14 cellular contexts compared by ENCODE assay signal in genomic region chr2:37378411-37378810, GRCh38. TPM values are rescaled to one million over a fixed set of nuclear protein-coding genes. Genes with fewer than 3 reads are reported as not detected.
DNase-seq lines count a peak whose midpoint lies in the region; ATAC-seq and TF ChIP-seq lines count a peak whose summit lies in the region.
"Had no signal": no experiment of that assay in that cellular context is flagged by ENCODE, and none has a peak within 500 bp of the region (broad histone marks: within the 10 kb centered on the region; RNA-seq: fewer than 3 reads in every experiment).

No MANE protein-coding gene starts in this region.

- POLR2A ChIA-PET in OCI-LY7 (lab: Charles Lee) = interaction anchor here (1.3 to 9.5 kb wide), 8 partner anchors 10 to 71 kb away, joined by 5 to 209 read pairs (median 151); partner anchors contain the start of gene PRKD3

- TF ChIP-seq POLR2A in esophagus muscularis mucosa (IDR thresholded peaks at IDR 0.05; ENCODE audit: low read depth) = no peak
- TF ChIP-seq POLR2A in spleen (IDR thresholded peaks at IDR 0.05) = no peak

- peaks cover 92% of the 10 kb centered on the region for H3K4me1 ChIP-seq in OCI-LY7 (ENCODE audit: insufficient read depth, low read length, poor library complexity, severe bottlenecking)
- peaks cover 0 to 23% (median 14%) of the 10 kb centered on the region in 4 donors for H3K4me1 ChIP-seq in esophagus muscularis mucosa
- peaks cover 0 to 42% (median 24%) of the 10 kb centered on the region in 6 donors for H3K4me1 ChIP-seq in spleen

- no peak for TF ChIP-seq CTCF in OCI-LY7 (conservative IDR thresholded peaks at IDR 0.05; ENCODE audit: low read length)
- TF ChIP-seq CTCF in esophagus muscularis mucosa (IDR thresholded peaks at IDR 0.05) = no peak
- no peak for TF ChIP-seq CTCF in spleen (IDR thresholded peaks at IDR 0.05 in 8 of 11, conservative IDR thresholded peaks at IDR 0.05 in 3 of 11)

- intact Hi-C loops in OCI-LY7 (cut with micrococcal nuclease; ENCODE audit: unreplicated experiment) (loop anchor here (10.0 kb wide), 1 partner anchor 294 kb away; the partner anchor contains the start of genes GPATCH11 and HEATR5B), esophagus muscularis mucosa (cut with DNase I) (no loop called here), spleen (cut with DNase I; ENCODE audit: low total_unique reads) (no loop called here)

- peak; percentile 74 for DNase-seq in GM04503 (ENCODE audit: low read depth)
- no peak for DNase-seq in OCI-LY7 (ENCODE audit: low spot score)
- DNase-seq in esophagus muscularis mucosa (ENCODE audit: extremely low spot score) = peak; percentile 72
- DNase-seq in renal cortical epithelial cell (ENCODE audit: low read depth) = peak; percentile 77
- no peak for DNase-seq in spleen
- DNase-seq in DMS114 treated with DMSO at 0.1 percent for 48 hours (lab: John Stamatoyannopoulos, UW; ENCODE audit: unreplicated experiment) = no peak
- no peak for DNase-seq in UCSD-AML1 (lab: John Stamatoyannopoulos, UW; ENCODE audit: unreplicated experiment)
- DNase-seq: activated T-cell treated with anti-CD3 and anti-CD28 coated beads, Interleukin-2, amount 50 U/mL, for 4 hours; glutamatergic neuron; NCI-H187; Peyer's patch had no signal

- H4K20me1 ChIP-seq in OCI-LY7 (ENCODE audit: insufficient read depth, low read length) = no peaks in the 10 kb centered on the region

- no peaks in the 10 kb centered on the region for H3K9me2 ChIP-seq in OCI-LY7 (ENCODE audit: insufficient read depth, low read length)

- H3K4me3 ChIP-seq in OCI-LY7 (ENCODE audit: low read depth, low read length, poor library complexity, severe bottlenecking) (peak overlapping the region; percentile 58), esophagus muscularis mucosa (no peak overlapping the region), spleen (no peak overlapping the region)
- H3K4me3 ChIP-seq: Peyer's patch, thoracic aorta had no signal

- TF ChIP-seq EP300 in esophagus muscularis mucosa (IDR thresholded peaks at IDR 0.05) = no peak

- H3K9me3 ChIP-seq in OCI-LY7 (ENCODE audit: low read length) (no peaks in the 10 kb centered on the region), esophagus muscularis mucosa (no peaks in the 10 kb centered on the region), spleen (no peaks in the 10 kb centered on the region)
- H3K9me3 ChIP-seq: Peyer's patch, thoracic aorta had no signal

- CTCF ChIA-PET in OCI-LY7 (lab: Charles Lee; ENCODE audit: unreplicated experiment) = interaction anchor here (1.8 to 5.6 kb wide), 3 partner anchors 12 to 25 kb away, joined by 4 to 37 read pairs (median 6); no protein-coding TSS in a partner anchor

- H2AFZ ChIP-seq in OCI-LY7 (ENCODE audit: low read length) = peak overlapping the region; percentile 80; the same call in 1 of the 2 replicates

- H3K79me2 ChIP-seq in OCI-LY7 (ENCODE audit: insufficient read depth, low read depth, low read length) = 0 out of 2 replicates have a peak, but pooled peaks cover 4% of the 10 kb centered on the region

- BruUV-seq in OCI-LY7 (replicated peaks; lab: Mats Ljungman, UMichigan) = no TSS peak

- 91% methylated on average over 7 of the region's 7 CpGs for WGBS in esophagus muscularis mucosa
- WGBS in spleen, 5 donors = 92 to 97% (median 96%) methylated on average over 7 of the region's 7 CpGs

- ATAC-seq in HG03108 (IDR thresholded peaks at IDR 0.05; ENCODE audit: unreplicated experiment) = no peak
- ATAC-seq: activated T-cell treated with anti-CD3 and anti-CD28 coated beads, Interleukin-2, amount 50 U/mL, for 4 hours had no signal

- H3K36me3 ChIP-seq in OCI-LY7 (ENCODE audit: insufficient read depth, low read length) (no peaks in the 10 kb centered on the region), esophagus muscularis mucosa (no peaks in the 10 kb centered on the region), spleen (peaks cover 0 to 15% (median 0%) of the 10 kb centered on the region in 6 donors)
- H3K36me3 ChIP-seq: Peyer's patch, thoracic aorta had no signal

- H3K27me3 ChIP-seq in esophagus muscularis mucosa (no peaks in the 10 kb centered on the region), spleen (replicated peaks in 1 of 7) (no peaks in the 10 kb centered on the region)
- H3K27me3 ChIP-seq: Peyer's patch had no signal

- peak overlapping the region; percentile 98 for H3K27ac ChIP-seq in OCI-LY7 (ENCODE audit: low read depth, low read length, poor library complexity, severe bottlenecking)
- no peak overlapping the region for H3K27ac ChIP-seq in esophagus muscularis mucosa (replicated peaks in 1 of 4)
- H3K27ac ChIP-seq in spleen = no peak overlapping the region
- H3K27ac ChIP-seq: Peyer's patch, thoracic aorta, VCaP had no signal

- H3K4me2 ChIP-seq in OCI-LY7 (ENCODE audit: low read length) = peak overlapping the region; percentile 89

RNA-seq across cellular contexts. Expression of gene QPCT, which starts 34.0 kb away (rescaled TPM):
- total RNA-seq in OCI-LY7 (2014; rRNA removed; shearing (Covaris generic)) = 3.5 and 8.2 TPM in 2 replicates
- total RNA-seq in OCI-LY7 (2022) = 42.9 and 52.6 TPM in 2 replicates
- total RNA-seq in esophagus muscularis mucosa = 1 to 10 TPM; 1.2 to 5.1 (median 4.0) TPM
- total RNA-seq in renal cortical epithelial cell = 81.8 and 83.0 TPM in 2 replicates
- 10 to 100 TPM; 11.5 to 46.0 (median 24.4) TPM for total RNA-seq in spleen
- 1 to 10 TPM; 4.2 to 9.4 (median 4.4) TPM for polyA plus RNA-seq in spleen

RNA-seq across cellular contexts. Expression of gene PRKD3, which starts 53.8 kb away (rescaled TPM):
- total RNA-seq in OCI-LY7 (2014; rRNA removed; shearing (Covaris generic)) = 63.2 and 74.3 TPM in 2 replicates
- 174 and 185 TPM in 2 replicates for total RNA-seq in OCI-LY7 (2022)
- 10 to 100 TPM; 31.8 to 47.3 (median 36.3) TPM for total RNA-seq in esophagus muscularis mucosa
- total RNA-seq in renal cortical epithelial cell = 68.6 and 69.3 TPM in 2 replicates
- total RNA-seq in spleen = 10 to 100 TPM; 50.9 to 78.4 (median 76.2) TPM
- polyA plus RNA-seq in spleen = 10 to 100 TPM; 12.2 to 21.0 (median 13.3) TPM

Comparison
In these comparisons a context has a peak if more than half of its experiments do, and no peak if none do; other contexts are left out.
1. DNase-seq: peak in GM04503 (single experiment), esophagus muscularis mucosa (single experiment) and renal cortical epithelial cell (single experiment); none in OCI-LY7 (single experiment), spleen (single experiment), DMS114 treated with DMSO at 0.1 percent for 48 hours (single experiment) and UCSD-AML1 (single experiment).